17 cellular contexts compared by ENCODE assay signal in genomic region chr1:241715435-241715834, GRCh38.
DNase-seq lines count a peak whose midpoint lies in the region; TF ChIP-seq lines count a peak whose summit lies in the region.
"Had no signal": no experiment of that assay in that cellular context is flagged by ENCODE, and none has a peak within 500 bp of the region (broad histone marks: within the 10 kb centered on the region; RNA-seq: fewer than 3 reads in every experiment).

No MANE protein-coding gene starts in this region.

- no peaks in the 10 kb centered on the region for H3K27me3 ChIP-seq in skeletal muscle satellite cell (ENCODE audit: control insufficient read depth, insufficient read depth, low read length)
- H3K27me3 ChIP-seq: BE2C had no signal

- peaks cover 36% of the 10 kb centered on the region for H3K4me1 ChIP-seq in skeletal muscle satellite cell (ENCODE audit: control insufficient read depth, insufficient read depth, low read length)
- H3K4me1 ChIP-seq: BE2C had no signal

- H3K27me3 Mint-ChIP-seq in activated naive CD4-positive, alpha-beta T cell treated with anti-CD3 and anti-CD28 coated beads, Interleukin-2, amount 10 ng/mL, durations not matched to agents 7 days and 5 days: no peaks in the 10 kb centered on the region

- no peaks in the 10 kb centered on the region for H3K36me3 ChIP-seq in SK-N-MC (ENCODE audit: insufficient read depth, low read length)
- H3K36me3 ChIP-seq in skeletal muscle satellite cell (ENCODE audit: insufficient read depth, low read length): no peaks in the 10 kb centered on the region
- H3K36me3 ChIP-seq: BE2C had no signal

- DNase-seq in NCI-H526 (lab: John Stamatoyannopoulos, UW): peak; percentile 14 to 40
- no peak for DNase-seq in NCI-H526 treated with DMSO at 0.1 percent for 48 hours (lab: John Stamatoyannopoulos, UW)
- no peak for DNase-seq in HEK293T (ENCODE audit: extremely low spot score)
- DNase-seq in SK-N-MC (ENCODE audit: low read depth, low spot score): no peak
- DNase-seq in activated naive CD4-positive, alpha-beta T cell treated with anti-CD3 and anti-CD28 coated beads, Interleukin-2, amount 10 ng/mL, durations not matched to agents 7 days and 5 days: no peak
- no peak for DNase-seq in activated T-cell treated with anti-CD3 and anti-CD28 coated beads, Interleukin-2, amount 50 U/mL, for 48 hours
- DNase-seq: BE2C, DMS53, GF-D8, MM.1S, NCI-H1092, NCI-H2029 treated with DMSO at 0.1 percent for 48 hours, NCI-H748 treated with DMSO at 0.1 percent for 48 hours, Right ventricle myocardium superior, SK-N-SH, T-helper 2 cell had no signal

- H3K27ac Mint-ChIP-seq in activated naive CD4-positive, alpha-beta T cell treated with anti-CD3 and anti-CD28 coated beads, Interleukin-2, amount 10 ng/mL, durations not matched to agents 7 days and 5 days: no peak overlapping the region

- POLR2A ChIA-PET in HEK293T (lab: Yijun Ruan, JAX): no interaction called here

- H3K4me2 ChIP-seq in skeletal muscle satellite cell (ENCODE audit: low read length): peak overlapping the region; percentile 59
- H3K4me2 ChIP-seq: SK-N-SH had no signal

- no peak overlapping the region for H3K4me3 Mint-ChIP-seq in activated naive CD4-positive, alpha-beta T cell treated with anti-CD3 and anti-CD28 coated beads, Interleukin-2, amount 10 ng/mL, durations not matched to agents 7 days and 5 days

- H3K9ac ChIP-seq in SK-N-MC (ENCODE audit: insufficient read length) (peak overlapping the region; percentile 70), skeletal muscle satellite cell (ENCODE audit: low read depth, low read length) (peak overlapping the region; percentile 44)
- H3K9ac ChIP-seq: SK-N-SH had no signal

- peaks cover 8% of the 10 kb centered on the region for H3K4me1 Mint-ChIP-seq in activated naive CD4-positive, alpha-beta T cell treated with anti-CD3 and anti-CD28 coated beads, Interleukin-2, amount 10 ng/mL, durations not matched to agents 7 days and 5 days

- no peaks in the 10 kb centered on the region for H3K36me3 Mint-ChIP-seq in activated naive CD4-positive, alpha-beta T cell treated with anti-CD3 and anti-CD28 coated beads, Interleukin-2, amount 10 ng/mL, durations not matched to agents 7 days and 5 days

- H3K9me3 ChIP-seq in SK-N-MC (ENCODE audit: low read depth, low read length) (no peaks in the 10 kb centered on the region), skeletal muscle satellite cell (replicated peaks; ENCODE audit: low read length) (no peaks in the 10 kb centered on the region)
- H3K9me3 ChIP-seq: BE2C, SK-N-SH had no signal

- no peaks in the 10 kb centered on the region for H3K9me3 Mint-ChIP-seq in activated naive CD4-positive, alpha-beta T cell treated with anti-CD3 and anti-CD28 coated beads, Interleukin-2, amount 10 ng/mL, durations not matched to agents 7 days and 5 days

- peak overlapping the region; percentile 95 for H3K27ac ChIP-seq in SK-N-MC

- H3K4me3 ChIP-seq in SK-N-MC (peak overlapping the region; percentile 74), skeletal muscle satellite cell (ENCODE audit: low read length) (no peak overlapping the region)

- CTCF ChIA-PET in HEK293T (lab: Yijun Ruan, JAX): interaction anchor here (1.1 kb wide), 1 partner anchor 88 kb away, joined by 5 read pairs; no protein-coding TSS in a partner anchor
- CTCF ChIA-PET in activated naive CD4-positive, alpha-beta T cell treated with anti-CD3 and anti-CD28 coated beads, Interleukin-2, amount 10 ng/mL, durations not matched to agents 7 days and 5 days (lab: Charles Lee): no interaction called here

TF ChIP-seq in HEK293T, 16 proteins besides CTCF, POLR2A, EP300 and RAD21:
- TF ChIP-seq PKNOX1 (IDR thresholded peaks at IDR 0.05) (peak; percentile 63; the same call in 1 of the 2 replicates), NFRKB (IDR thresholded peaks at IDR 0.05) (no peak)

Comparison
In these comparisons a context has a peak if more than half of its experiments do, and no peak if none do; other contexts are left out.
1. DNase-seq: peak in NCI-H526 (2 of 2); none in NCI-H526 treated with DMSO at 0.1 percent for 48 hours (single experiment), HEK293T (single experiment), SK-N-MC (single experiment), activated naive CD4-positive, alpha-beta T cell treated with anti-CD3 and anti-CD28 coated beads, Interleukin-2, amount 10 ng/mL, durations not matched to agents 7 days and 5 days (single experiment) and activated T-cell treated with anti-CD3 and anti-CD28 coated beads, Interleukin-2, amount 50 U/mL, for 48 hours (0 of 2).